10 cellular contexts compared by ENCODE assay signal in genomic region chr4:72631296-72631695, GRCh38.
A peak's percentile ranks its signal among the peaks of the same experiment; 100 is the strongest.
DNase-seq lines count a peak whose midpoint lies in the region; TF ChIP-seq lines count a peak whose summit lies in the region.
"Had no signal": no experiment of that assay in that cellular context is flagged by ENCODE, and none has a peak within 500 bp of the region (broad histone marks: within the 10 kb centered on the region; RNA-seq: fewer than 3 reads in every experiment).

No MANE protein-coding gene starts in this region.

- H3K27ac ChIP-seq in prostate gland = no peak overlapping the region
- H3K27ac ChIP-seq: C4-2B, neutrophil had no signal

- H3K9me3 ChIP-seq in prostate gland = no peaks in the 10 kb centered on the region
- H3K9me3 ChIP-seq: neutrophil had no signal

- no peaks in the 10 kb centered on the region for H3K27me3 ChIP-seq in prostate gland (replicated peaks; ENCODE audit: insufficient read depth)
- H3K27me3 ChIP-seq: neutrophil had no signal

- TF ChIP-seq POLR2A in prostate gland (IDR thresholded peaks at IDR 0.05) = no peak

- 91% methylated on average over 1 of the region's 1 CpG for WGBS in prostate gland

- intact Hi-C loops in prostate gland (cut with DNase I) = no loop called here

- POLR2A ChIA-PET in GM10248 (lab: Yijun Ruan, JAX) = no interaction called here

- H3K4me1 ChIP-seq in prostate gland (replicated peaks) = no peaks in the 10 kb centered on the region

- in situ Hi-C loops in KBM-7 (cut with MboI; ENCODE audit: low pct_unique_long_range_greater_than_20kb, low sequenced_read_pairs) = no loop called here

- TF ChIP-seq CTCF in AG09309 (IDR thresholded peaks at IDR 0.05; ENCODE audit: control insufficient read depth, insufficient read depth, low read depth, low read length, missing control alignments) (no peak), GM10248 (IDR thresholded peaks at IDR 0.05; ENCODE audit: control extremely low read depth, extremely low read depth, low read depth, missing control alignments) (no peak), prostate gland (IDR thresholded peaks at IDR 0.05) (no peak)

- CTCF ChIA-PET in GM10248 (lab: Yijun Ruan, JAX) = no interaction called here

- no peaks in the 10 kb centered on the region for H3K36me3 ChIP-seq in prostate gland
- H3K36me3 ChIP-seq: neutrophil had no signal

- no peak overlapping the region for H3K4me3 ChIP-seq in AG09309 (ENCODE audit: control insufficient read depth, low read depth, low read length)
- no peak overlapping the region for H3K4me3 ChIP-seq in prostate gland

- peak; percentile 53 for DNase-seq in AG09309 (ENCODE audit: low read depth)
- peak; percentile 37 for DNase-seq in LoVo (ENCODE audit: low spot score)
- DNase-seq in dedifferentiated amniotic fluid mesenchymal stem cell (ENCODE audit: extremely low spot score) = peak; percentile 24
- peak; percentile 83 for DNase-seq in myocyte (ENCODE audit: low read depth)
- DNase-seq in GM10248 (ENCODE audit: extremely low spot score) = no peak
- DNase-seq in KBM-7 = no peak
- no peak for DNase-seq in prostate gland (ENCODE audit: low spot score)
- DNase-seq in NCI-H1417 treated with DMSO at 0.1 percent for 48 hours (lab: John Stamatoyannopoulos, UW) = no peak

Comparison
In these comparisons a context has a peak if more than half of its experiments do, and no peak if none do; other contexts are left out.
1. DNase-seq: peak in AG09309 (single experiment), LoVo (single experiment), dedifferentiated amniotic fluid mesenchymal stem cell (single experiment) and myocyte (single experiment); none in GM10248 (single experiment), KBM-7 (single experiment), prostate gland (single experiment) and NCI-H1417 treated with DMSO at 0.1 percent for 48 hours (single experiment).